ENCODE assay signal across 8 cellular contexts in genomic region chr19:37594064-37594981, GRCh38. TPM values are rescaled to one million over a fixed set of nuclear protein-coding genes. Genes with fewer than 3 reads are reported as not detected.
DNase-seq lines count a peak whose midpoint lies in the region; ATAC-seq, FAIRE-seq and TF ChIP-seq lines count a peak whose summit lies in the region.

Gene ZNF540 (plus strand): TSS chr19:37594876. CDS start chr19:37598448, 3,572 bp downstream.
Gene ZNF571 (minus strand): TSS chr19:37594792. CDS start chr19:37586676, 8,116 bp downstream.

- WGBS in testis, 2 donors: 1 to 2% methylated on average over 28 to 51 of the region's 58 CpGs

- H3K4me3 ChIP-seq in HEK293 (ENCODE audit: low read depth, low read length): peak within 1 kb of the TSS; percentile 71
- peak within 1 kb of the TSS; percentile 66 to 91 for H3K4me3 ChIP-seq in testis

- H3K27ac Mint-ChIP-seq in activated naive CD8-positive, alpha-beta T cell treated with anti-CD3 and anti-CD28 coated beads, Interleukin-2, amount 10 ng/mL, durations not matched to agents 7 days and 5 days: peak within 1 kb of the TSS; percentile 96
- peak within 1 kb of the TSS; percentile 76 for H3K27ac Mint-ChIP-seq in glutamatergic neuron (ENCODE audit: unreplicated experiment)

- H3K36me3 ChIP-seq in HEK293 (ENCODE audit: control insufficient read depth in 2 of 2, insufficient read depth in 1 of 2, low read length in 2 of 2) (peaks cover 7 to 23% of the 10 kb centered on the region in 2 experiments), testis (ENCODE audit: low read depth, missing control alignments) (no peaks in the 10 kb centered on the region)

- peaks cover 16% of the 10 kb centered on the region for H3K9me3 Mint-ChIP-seq in activated naive CD8-positive, alpha-beta T cell treated with anti-CD3 and anti-CD28 coated beads, Interleukin-2, amount 10 ng/mL, durations not matched to agents 7 days and 5 days
- peaks cover 15% of the 10 kb centered on the region for H3K9me3 Mint-ChIP-seq in glutamatergic neuron (ENCODE audit: unreplicated experiment)

- peak; percentile 99 for ATAC-seq in activated naive CD8-positive, alpha-beta T cell treated with anti-CD3 and anti-CD28 coated beads, Interleukin-2, amount 10 ng/mL, durations not matched to agents 7 days and 5 days (ENCODE audit: low read depth)
- ATAC-seq in omental fat pad (ENCODE audit: low FRiP score): peak; percentile 100

- CTCF ChIA-PET in HEK293 (lab: Yijun Ruan, JAX): interaction anchor here (0.7 to 0.8 kb wide), 2 partner anchors 126 to 1216 kb away, joined by 5 read pairs; partner anchors contain the start of genes ZFP14 and ZNF607

- TF ChIP-seq POLR2A in testis (IDR thresholded peaks at IDR 0.05): peak; percentile 6

- H3K4me1 ChIP-seq in HEK293 (ENCODE audit: control insufficient read depth, insufficient read depth, low read length) (0 out of 2 replicates have a peak, but pooled peaks cover 5% of the 10 kb centered on the region), testis (peaks cover 6% of the 10 kb centered on the region)

- TF ChIP-seq CTCF in HEK293 (tag by site-specific recombination; IDR thresholded peaks at IDR 0.05): peak; percentile 58; the same call in 1 of the 2 replicates
- TF ChIP-seq CTCF in glutamatergic neuron (IDR thresholded peaks at IDR 0.05; ENCODE audit: partially characterized antibody, unreplicated experiment): no peak
- TF ChIP-seq CTCF in omental fat pad (IDR thresholded peaks at IDR 0.05): no peak
- TF ChIP-seq CTCF in testis (IDR thresholded peaks at IDR 0.05): no peak

- peaks cover 25% of the 10 kb centered on the region for H3K36me3 Mint-ChIP-seq in activated naive CD8-positive, alpha-beta T cell treated with anti-CD3 and anti-CD28 coated beads, Interleukin-2, amount 10 ng/mL, durations not matched to agents 7 days and 5 days
- peaks cover 4% of the 10 kb centered on the region for H3K36me3 Mint-ChIP-seq in glutamatergic neuron (ENCODE audit: unreplicated experiment)

- POLR2A ChIA-PET in HEK293 (lab: Yijun Ruan, JAX): interaction anchor here (0.5 to 2.4 kb wide), 32 partner anchors 11 to 1910 kb away, joined by 3 to 29 read pairs (median 6); partner anchors contain the start of genes FAM98C, PSMD8, SIPA1L3 and WDR87
- POLR2A ChIA-PET in activated naive CD8-positive, alpha-beta T cell treated with anti-CD3 and anti-CD28 coated beads, Interleukin-2, amount 10 ng/mL, durations not matched to agents 7 days and 5 days (lab: Charles Lee): interaction anchor here (0.6 to 2.3 kb wide), 18 partner anchors 17 to 1380 kb away, joined by 3 to 14 read pairs (median 5); partner anchors contain the start of genes ZFP30, ZNF146, ZNF345 and ZNF383

- H3K27me3 Mint-ChIP-seq in activated naive CD8-positive, alpha-beta T cell treated with anti-CD3 and anti-CD28 coated beads, Interleukin-2, amount 10 ng/mL, durations not matched to agents 7 days and 5 days: no peaks in the 10 kb centered on the region
- peaks cover 10% of the 10 kb centered on the region for H3K27me3 Mint-ChIP-seq in glutamatergic neuron (ENCODE audit: unreplicated experiment)

- intact Hi-C loops in testis (cut with DNase I; ENCODE audit: low total_unique reads): no loop called here

- no peaks in the 10 kb centered on the region for H3K27me3 ChIP-seq in testis

- peak within 1 kb of the TSS; percentile 87 for H3K27ac ChIP-seq in HEK293 (ENCODE audit: extremely low read depth, low read depth, low read length)
- H3K27ac ChIP-seq in testis: peak within 1 kb of the TSS; percentile 90 to 96

- peak within 1 kb of the TSS; percentile 92 for H3K4me3 Mint-ChIP-seq in activated naive CD8-positive, alpha-beta T cell treated with anti-CD3 and anti-CD28 coated beads, Interleukin-2, amount 10 ng/mL, durations not matched to agents 7 days and 5 days
- H3K4me3 Mint-ChIP-seq in glutamatergic neuron (ENCODE audit: unreplicated experiment): peak within 1 kb of the TSS; percentile 98

- DNase-seq in NAMALWA (ENCODE audit: low spot score): peak; percentile 79
- DNase-seq in SKM-1 (lab: John Stamatoyannopoulos, UW; ENCODE audit: unreplicated experiment): peak; percentile 80
- peak; percentile 86 for DNase-seq in activated naive CD8-positive, alpha-beta T cell treated with anti-CD3 and anti-CD28 coated beads, Interleukin-2, amount 10 ng/mL, durations not matched to agents 7 days and 5 days
- peak; percentile 91 for DNase-seq in glutamatergic neuron
- peak; percentile 79 for DNase-seq in omental fat pad (ENCODE audit: low spot score)
- DNase-seq in testis: peak; percentile 99

- FAIRE-seq in G401.6 (lab: Jason Lieb, UNC): peak; percentile 94

- H3K9me3 ChIP-seq in HEK293 (ENCODE audit: control insufficient read depth, insufficient read depth, low read depth, low read length): peaks cover 9% of the 10 kb centered on the region
- H3K9me3 ChIP-seq in testis: no peaks in the 10 kb centered on the region

- H3K4me1 Mint-ChIP-seq in activated naive CD8-positive, alpha-beta T cell treated with anti-CD3 and anti-CD28 coated beads, Interleukin-2, amount 10 ng/mL, durations not matched to agents 7 days and 5 days: peaks cover 14% of the 10 kb centered on the region
- peaks cover 5% of the 10 kb centered on the region for H3K4me1 Mint-ChIP-seq in glutamatergic neuron (ENCODE audit: low read depth, unreplicated experiment)

TF ChIP-seq in HEK293, 187 proteins besides CTCF, POLR2A, EP300 and RAD21 (continues in another document):
- TF ChIP-seq PRDM4 (tag by site-specific recombination; IDR thresholded peaks at IDR 0.05) (peak; percentile 85), ZNF157 (tag by site-specific recombination; IDR thresholded peaks at IDR 0.05) (peak; percentile 65), ZNF24 (tag by site-specific recombination; IDR thresholded peaks at IDR 0.05) (peak; percentile 97), ZNF350 (tag by site-specific recombination; IDR thresholded peaks at IDR 0.05) (peak; percentile 99), ZNF692 (tag by site-specific recombination; IDR thresholded peaks at IDR 0.05) (peak; percentile 96), ZSCAN23 (tag by site-specific recombination; IDR thresholded peaks at IDR 0.05) (peak; percentile 98), ZNF335 (tag by site-specific recombination; conservative IDR thresholded peaks at IDR 0.05) (peak; percentile 97), ZNF785 (tag by site-specific recombination; IDR thresholded peaks at IDR 0.05) (peak; percentile 99), SALL2 (tag by site-specific recombination; IDR thresholded peaks at IDR 0.05; ENCODE audit: borderline replicate concordance) (peak; percentile 91; the same call in 1 of the 2 replicates), EGR2 (tag by site-specific recombination; IDR thresholded peaks at IDR 0.05; ENCODE audit: low read depth) (peak; percentile 95), FEZF1 (tag by site-specific recombination; IDR thresholded peaks at IDR 0.05) (peak; percentile 66)

RNA-seq across cellular contexts. Expression of gene ZNF540, which starts in this region (rescaled TPM):
- total RNA-seq in activated naive CD8-positive, alpha-beta T cell treated with anti-CD3 and anti-CD28 coated beads, Interleukin-2, amount 10 ng/mL, durations not matched to agents 7 days and 5 days: 1 to 10 TPM; 7.7 to 8.2 TPM
- total RNA-seq in glutamatergic neuron (ENCODE audit: unreplicated experiment): 2.7 TPM
- 1 to 10 TPM; 1.2 to 2.2 (median 1.5) TPM for total RNA-seq in omental fat pad
- 1 to 10 TPM; 3.2 to 5.0 TPM for total RNA-seq in testis
- 6.6 TPM for polyA plus RNA-seq in testis (ENCODE audit: insufficient read depth, low read depth, low replicate concordance)

RNA-seq across cellular contexts. Expression of gene ZNF571, which starts in this region (rescaled TPM):
- total RNA-seq in activated naive CD8-positive, alpha-beta T cell treated with anti-CD3 and anti-CD28 coated beads, Interleukin-2, amount 10 ng/mL, durations not matched to agents 7 days and 5 days: 1 to 10 TPM; 5.5 to 5.9 TPM
- total RNA-seq in glutamatergic neuron (ENCODE audit: unreplicated experiment): 6.1 TPM
- total RNA-seq in omental fat pad: 1 to 10 TPM; 2.3 to 7.3 (median 4.9) TPM
- 10 to 100 TPM in 1 of 2 donors, 1 to 10 TPM in 1; 9.1 to 13.1 TPM for total RNA-seq in testis
- polyA plus RNA-seq in testis (ENCODE audit: insufficient read depth, low read depth, low replicate concordance): 5.9 TPM

Comparison
In these comparisons a context has a peak if more than half of its experiments do, and no peak if none do; other contexts are left out.
1. Peak in every context shown above with its lines: DNase-seq, ATAC-seq, H3K4me3 ChIP-seq and H3K27ac ChIP-seq.